In the genomic region with DNA sequence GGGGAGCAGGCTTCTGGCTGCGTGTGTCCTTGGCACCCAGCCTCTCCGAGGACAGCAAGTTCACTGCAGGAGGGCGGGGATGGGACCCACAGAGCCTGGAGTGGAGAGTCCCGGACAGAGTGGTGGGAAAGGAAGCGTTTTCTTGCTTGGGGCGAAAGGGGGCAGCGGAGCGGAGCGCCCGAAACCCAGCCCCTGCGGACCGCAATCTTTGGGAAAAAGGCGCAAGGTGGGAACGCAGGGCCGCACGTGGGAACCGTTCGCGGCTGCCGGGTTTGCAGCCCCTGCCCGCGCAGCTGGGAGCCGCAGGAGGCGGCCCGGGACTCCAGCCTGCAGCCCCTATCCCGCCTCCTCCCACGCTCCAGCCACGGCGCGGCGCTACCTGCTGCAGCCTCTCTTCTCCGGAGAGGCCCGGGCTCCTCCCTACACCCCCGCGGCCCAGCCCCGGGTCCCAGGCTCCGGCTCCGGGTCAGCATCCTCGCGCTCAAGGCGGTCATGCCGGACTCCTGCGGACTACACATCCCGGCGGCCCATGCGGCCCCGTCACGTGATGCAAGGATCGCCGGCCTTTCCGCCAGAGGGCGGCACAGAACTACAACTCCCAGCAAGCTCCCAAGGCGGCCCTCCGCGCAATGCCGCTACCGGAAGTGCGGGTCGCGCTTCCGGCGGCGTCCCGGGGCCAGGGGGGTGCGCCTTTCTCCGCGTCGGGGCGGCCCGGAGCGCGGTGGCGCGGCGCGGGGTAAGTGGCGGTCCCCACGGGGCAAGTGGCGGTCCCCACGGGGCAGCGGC, we compare ENCODE assay signal across 8 cellular contexts. TPM values are rescaled to one million over a fixed set of nuclear protein-coding genes. Genes with fewer than 3 reads are reported as not detected.
DNase-seq lines count a peak whose midpoint lies in the region; ATAC-seq and TF ChIP-seq lines count a peak whose summit lies in the region.

TSS of gene NTHL1 (minus strand) at position 505 of the 786 bp plus-strand sequence. CDS start at position 494, 11 bp downstream.
TSS of gene TSC2 (plus strand) at position 656 of the 786 bp plus-strand sequence. CDS start 631 bp downstream, outside the sequence.

- H3K9ac ChIP-seq in BLaER1: peak within 1 kb of the TSS; percentile 81

- H3K27ac Mint-ChIP-seq in activated CD4-positive, alpha-beta T cell treated with anti-CD3 and anti-CD28 coated beads, Interleukin-2, amount 10 ng/mL, durations not matched to agents 24 days and 14 days: peak within 1 kb of the TSS; percentile 83

- H4K20me1 ChIP-seq in BLaER1: 0 out of 2 replicates have a peak, but pooled peaks cover 12% of the 10 kb centered on the region

- H3K4me1 ChIP-seq in BLaER1: peaks cover 55% of the 10 kb centered on the region

- peak within 1 kb of the TSS; percentile 92 for H3K4me3 Mint-ChIP-seq in activated CD4-positive, alpha-beta T cell treated with anti-CD3 and anti-CD28 coated beads, Interleukin-2, amount 10 ng/mL, durations not matched to agents 24 days and 14 days

- intact Hi-C loops in activated CD4-positive, alpha-beta T cell treated with anti-CD3 and anti-CD28 coated beads, Interleukin-2, amount 10 ng/mL, durations not matched to agents 24 days and 14 days (cut with micrococcal nuclease): loop anchor here (1.0 to 5.0 kb wide), 3 partner anchors 24 to 108 kb away; partner anchors contain the start of gene TRAF7

- TF ChIP-seq CTCF in coronary artery (IDR thresholded peaks at IDR 0.05): no peak

- H3K9me3 Mint-ChIP-seq in activated CD4-positive, alpha-beta T cell treated with anti-CD3 and anti-CD28 coated beads, Interleukin-2, amount 10 ng/mL, durations not matched to agents 24 days and 14 days: no peaks in the 10 kb centered on the region

- peak within 1 kb of the TSS; percentile 68 for H3K27ac ChIP-seq in BLaER1
- peak within 1 kb of the TSS; percentile 29 to 86 for H3K27ac ChIP-seq in coronary artery

- peak; percentile 100 for DNase-seq in GM19238 (ENCODE audit: insufficient read length, low spot score)
- peak; percentile 64 to 94 for DNase-seq in NCI-H526 (lab: John Stamatoyannopoulos, UW)
- peak; percentile 99 for DNase-seq in activated CD4-positive, alpha-beta T cell treated with anti-CD3 and anti-CD28 coated beads, Interleukin-2, amount 10 ng/mL, durations not matched to agents 24 days and 14 days
- peak; percentile 97 for DNase-seq in coronary artery (ENCODE audit: low spot score)
- DNase-seq in left lobe of liver (ENCODE audit: low spot score): peak; percentile 98
- peak; percentile 88 for DNase-seq in stimulated activated CD4-positive, alpha-beta T cell treated with anti-CD3 and anti-CD28 coated beads, Interleukin-2, amount 100 ng/mL, for 4 hours (ENCODE audit: low read depth)

- peaks cover 14% of the 10 kb centered on the region for H3K4me1 Mint-ChIP-seq in activated CD4-positive, alpha-beta T cell treated with anti-CD3 and anti-CD28 coated beads, Interleukin-2, amount 10 ng/mL, durations not matched to agents 24 days and 14 days

- peaks cover 34% of the 10 kb centered on the region for H3K36me3 ChIP-seq in BLaER1

- ATAC-seq in HG03442 (IDR thresholded peaks at IDR 0.05; ENCODE audit: unreplicated experiment) (peak; percentile 88), left lobe of liver (peak; percentile 92)

- H3K9me3 ChIP-seq in BLaER1: no peaks in the 10 kb centered on the region

- peaks cover 15% of the 10 kb centered on the region for H3K36me3 Mint-ChIP-seq in activated CD4-positive, alpha-beta T cell treated with anti-CD3 and anti-CD28 coated beads, Interleukin-2, amount 10 ng/mL, durations not matched to agents 24 days and 14 days (ENCODE audit: low read depth)

- no peaks in the 10 kb centered on the region for H3K27me3 ChIP-seq in BLaER1

- peak within 1 kb of the TSS; percentile 99 for H3K4me2 ChIP-seq in BLaER1

- H3K4me3 ChIP-seq in BLaER1 (peak within 1 kb of the TSS; percentile 86), coronary artery (peak within 1 kb of the TSS; percentile 92)

- H3K27me3 Mint-ChIP-seq in activated CD4-positive, alpha-beta T cell treated with anti-CD3 and anti-CD28 coated beads, Interleukin-2, amount 10 ng/mL, durations not matched to agents 24 days and 14 days: no peaks in the 10 kb centered on the region

RNA-seq across cellular contexts. Expression of gene NTHL1, which starts in this region (rescaled TPM):
- total RNA-seq in activated CD4-positive, alpha-beta T cell treated with anti-CD3 and anti-CD28 coated beads, Interleukin-2, amount 10 ng/mL, durations not matched to agents 24 days and 14 days: 50.3 and 57.7 TPM in 2 replicates
- 109 TPM for total RNA-seq in left lobe of liver

RNA-seq across cellular contexts. Expression of gene TSC2, which starts in this region (rescaled TPM):
- total RNA-seq in activated CD4-positive, alpha-beta T cell treated with anti-CD3 and anti-CD28 coated beads, Interleukin-2, amount 10 ng/mL, durations not matched to agents 24 days and 14 days: 98.8 and 99.8 TPM in 2 replicates
- 117 TPM for total RNA-seq in left lobe of liver

Comparison
In these comparisons a context has a peak if more than half of its experiments do, and no peak if none do; other contexts are left out.
1. Peak in every context shown above with its lines: DNase-seq, ATAC-seq, H3K4me3 ChIP-seq and H3K27ac ChIP-seq.